13 cellular contexts compared by ENCODE assay signal in genomic region chr12:51521554-51522276, GRCh38.
DNase-seq lines count a peak whose midpoint lies in the region; ATAC-seq and TF ChIP-seq lines count a peak whose summit lies in the region.
"Had no signal": no experiment of that assay in that cellular context is flagged by ENCODE, and none has a peak within 500 bp of the region (broad histone marks: within the 10 kb centered on the region; RNA-seq: fewer than 3 reads in every experiment).

No MANE protein-coding gene starts in this region.

- TF ChIP-seq POLR2A in IMR-90 (IDR thresholded peaks at IDR 0.05; ENCODE audit: low read depth, low read length): no peak

- H4K8ac ChIP-seq in IMR-90 (ENCODE audit: low read depth in 2 of 2, low read length in 2 of 2): no peak overlapping the region

- H3K36me3 Mint-ChIP-seq in Caco-2 (ENCODE audit: insufficient read depth, unreplicated experiment): no peaks in the 10 kb centered on the region

- ATAC-seq in IMR-90 (ENCODE audit: low read depth) (no peak), left lobe of liver (peak; percentile 76), GM19397 (IDR thresholded peaks at IDR 0.05; ENCODE audit: unreplicated experiment) (no peak)

- no peaks in the 10 kb centered on the region for H3K9me3 ChIP-seq in Caco-2
- no peaks in the 10 kb centered on the region for H3K9me3 ChIP-seq in IMR-90 (ENCODE audit: control insufficient read depth, insufficient read depth, low read length)
- H3K9me3 ChIP-seq: tibial nerve had no signal

- no peak overlapping the region for H4K91ac ChIP-seq in IMR-90 (ENCODE audit: insufficient read depth, low read depth, low read length)

- in situ Hi-C loops in IMR-90 (cut with MboI; ENCODE audit: low sequenced_read_pairs) (no loop called here), astrocyte of the cerebellum (cut with HindIII; ENCODE audit: low sequenced_read_pairs) (no loop called here)

- H2AFZ ChIP-seq in IMR-90 (replicated peaks; ENCODE audit: low read length, poor library complexity): no peak overlapping the region

- H2BK20ac ChIP-seq in IMR-90 (ENCODE audit: low read depth, low read length): no peak overlapping the region

- H2AK5ac ChIP-seq in IMR-90 (ENCODE audit: low read depth, low read length): no peak overlapping the region

- POLR2A ChIA-PET in Caco-2 (lab: Charles Lee) (no interaction called here), IMR-90 (lab: Charles Lee; ENCODE audit: unreplicated experiment) (no interaction called here)

- H4K5ac ChIP-seq in IMR-90 (ENCODE audit: low read depth, low read length): no peak overlapping the region

- BruUV-seq in Caco-2 (replicated peaks; lab: Mats Ljungman, UMichigan) (no TSS peak), IMR-90 (replicated peaks; lab: Mats Ljungman, UMichigan) (no TSS peak)

- CTCF ChIA-PET in Caco-2 (lab: Charles Lee): interaction anchor here (1.2 to 3.3 kb wide), 6 partner anchors 10 to 103 kb away, joined by 4 to 20 read pairs (median 5); partner anchors contain the start of gene SLC4A8
- CTCF ChIA-PET in IMR-90 (lab: Yijun Ruan, JAX): interaction anchor here (1.0 to 1.4 kb wide), 2 partner anchors 10 to 11 kb away, joined by 3 read pairs; no protein-coding TSS in a partner anchor

- H2BK120ac ChIP-seq in IMR-90 (ENCODE audit: low read depth, low read length): no peak overlapping the region

- DNase-seq in Caco-2 (no peak), IMR-90 (peak; percentile 29), astrocyte of the cerebellum (ENCODE audit: low read depth) (no peak), left lobe of liver (ENCODE audit: low spot score) (no peak), COLO668 (lab: John Stamatoyannopoulos, UW; ENCODE audit: unreplicated experiment) (no peak), kidney tubule cell (ENCODE audit: low spot score) (no peak)
- DNase-seq in stimulated activated CD4-positive, alpha-beta T cell treated with anti-CD3 and anti-CD28 coated beads, Interleukin-4, amount 100 ng/mL, for 24 hours: no peak
- DNase-seq: activated naive CD4-positive, alpha-beta T cell treated with Interleukin-2 at 50 U/mL for 16 hours; Calu3; NCI-H2081; stimulated activated CD4-positive, alpha-beta T cell treated with anti-CD3 and anti-CD28 coated beads, Interleukin-12 subunit alpha, Interleukin-12 subunit beta, amount 100 ng/mL, for 4 hours had no signal

- no peaks in the 10 kb centered on the region for H3K9me3 Mint-ChIP-seq in Caco-2 (ENCODE audit: unreplicated experiment)

- H3K4me1 ChIP-seq in Caco-2 (peaks cover 52% of the 10 kb centered on the region), IMR-90 (ENCODE audit: control insufficient read depth, insufficient read depth, low read length) (no peaks in the 10 kb centered on the region)
- H3K4me1 ChIP-seq: tibial nerve had no signal

- H3K27ac ChIP-seq in IMR-90 (ENCODE audit: insufficient read depth, low read length): no peak overlapping the region
- H3K27ac ChIP-seq: tibial nerve had no signal

- no peak for TF ChIP-seq RAD21 in IMR-90 (IDR thresholded peaks at IDR 0.05; ENCODE audit: low read length)

- dilution Hi-C loops in IMR-90 (cut with HindIII; ENCODE audit: low sequenced_read_pairs, unreplicated experiment): no loop called here

- H3K27me3 ChIP-seq in Caco-2 (replicated peaks; ENCODE audit: control insufficient read depth, insufficient read depth, low read length) (no peaks in the 10 kb centered on the region), IMR-90 (ENCODE audit: control insufficient read depth, insufficient read depth, low read length) (peaks cover 2% of the 10 kb centered on the region; the same call in 1 of the 2 replicates)
- H3K27me3 ChIP-seq: tibial nerve had no signal

- WGBS in IMR-90 (ENCODE audit: extremely low coverage in 2 of 2, insufficient read length in 1 of 2), 2 experiments: 89% methylated on average over 5 of the region's 9 CpGs; no CpG with 5 or more reads in 1 of the 2 experiments

- no peak overlapping the region for H2BK5ac ChIP-seq in IMR-90 (ENCODE audit: low read depth, low read length, poor library complexity, severe bottlenecking)

- H3K4me3 Mint-ChIP-seq in Caco-2 (ENCODE audit: unreplicated experiment): no peak overlapping the region

- no peaks in the 10 kb centered on the region for H4K20me1 ChIP-seq in IMR-90 (ENCODE audit: insufficient read depth, low read length)

- intact Hi-C loops in Caco-2 (cut with micrococcal nuclease; ENCODE audit: unreplicated experiment) (loop anchor here (1.0 kb wide), 1 partner anchor 8 kb away; no protein-coding TSS in a partner anchor), IMR-90 (cut with micrococcal nuclease) (no loop called here)

- no peak overlapping the region for H3K14ac ChIP-seq in IMR-90 (replicated peaks; ENCODE audit: low read depth, low read length)

- no peak overlapping the region for H3K9ac ChIP-seq in IMR-90 (ENCODE audit: low read depth, low read length)

- H3K4ac ChIP-seq in IMR-90 (ENCODE audit: low read depth, low read length): no peak overlapping the region

- H3K4me2 ChIP-seq in IMR-90 (ENCODE audit: low read depth, low read length): no peak overlapping the region

- H3K4me3 ChIP-seq in Caco-2 (ENCODE audit: low read depth, low read length): no peak overlapping the region
- no peak overlapping the region for H3K4me3 ChIP-seq in IMR-90 (ENCODE audit: insufficient read depth, low read depth, low read length)
- no peak overlapping the region for H3K4me3 ChIP-seq in astrocyte of the cerebellum (ENCODE audit: low read depth, low read length)
- H3K4me3 ChIP-seq: tibial nerve had no signal

- H3K79me1 ChIP-seq in IMR-90 (ENCODE audit: low read depth in 1 of 2, low read length in 2 of 2): no peaks in the 10 kb centered on the region

- H3K9me1 ChIP-seq in IMR-90 (ENCODE audit: insufficient read depth, low read length): peaks cover 3% of the 10 kb centered on the region; the same call in 1 of the 2 replicates

- H3K36me3 ChIP-seq in Caco-2 (ENCODE audit: control insufficient read depth, insufficient read depth, low read length) (0 out of 2 replicates have a peak, but pooled peaks cover 1% of the 10 kb centered on the region), IMR-90 (ENCODE audit: control insufficient read depth, insufficient read depth, low read length) (no peaks in the 10 kb centered on the region)
- H3K36me3 ChIP-seq: tibial nerve had no signal

- no peak overlapping the region for H3K18ac ChIP-seq in IMR-90 (ENCODE audit: low read depth, low read length)

- H2AK9ac ChIP-seq in IMR-90 (replicated peaks; ENCODE audit: low read depth, low read length, poor library complexity): peak overlapping the region; percentile 56

- peaks cover 30% of the 10 kb centered on the region for H3K4me1 Mint-ChIP-seq in Caco-2 (ENCODE audit: low read depth, unreplicated experiment)

- TF ChIP-seq CTCF in Caco-2 (IDR thresholded peaks at IDR 0.05; ENCODE audit: insufficient read depth in 1 of 2, low read depth in 1 of 2, low read length in 1 of 2, severe bottlenecking in 1 of 2, unreplicated experiment in 1 of 2): peak; percentile 2 to 14
- TF ChIP-seq CTCF in IMR-90 (conservative IDR thresholded peaks at IDR 0.05; ENCODE audit: low read depth, low read length): 0 out of 2 replicates have a peak, but pooled peaks have one; percentile 30
- TF ChIP-seq CTCF in astrocyte of the cerebellum (IDR thresholded peaks at IDR 0.05; ENCODE audit: low read depth, low read length, missing control alignments): peak; percentile 19

- no peak overlapping the region for H3K56ac ChIP-seq in IMR-90 (ENCODE audit: extremely low read depth, insufficient read depth, low read length)

- no peak overlapping the region for H3K27ac Mint-ChIP-seq in Caco-2 (ENCODE audit: unreplicated experiment)

- H3K23ac ChIP-seq in IMR-90 (ENCODE audit: low read depth, low read length): no peak overlapping the region

- no peak overlapping the region for H2BK15ac ChIP-seq in IMR-90 (ENCODE audit: low read depth, low read length)

- no peaks in the 10 kb centered on the region for H3K27me3 Mint-ChIP-seq in Caco-2 (ENCODE audit: insufficient read depth, unreplicated experiment)

TF ChIP-seq in IMR-90, 13 proteins besides CTCF, POLR2A, EP300 and RAD21:
- no peak for TF ChIP-seq FOS (IDR thresholded peaks at IDR 0.05; ENCODE audit: low read depth, low read length)
- no peak for TF ChIP-seq RCOR1 (IDR thresholded peaks at IDR 0.05; ENCODE audit: insufficient replicate concordance, low read length)
- TF ChIP-seq RFX5 (IDR thresholded peaks at IDR 0.05; ENCODE audit: low read depth, low read length): no peak
- no peak for TF ChIP-seq ELK1 (IDR thresholded peaks at IDR 0.05; ENCODE audit: borderline replicate concordance, low read depth, low read length)
- TF ChIP-seq MAFK (IDR thresholded peaks at IDR 0.05; ENCODE audit: low read depth, low read length): no peak
- TF ChIP-seq MAZ (IDR thresholded peaks at IDR 0.05; ENCODE audit: borderline replicate concordance, low read depth, low read length): no peak
- TF ChIP-seq CHD1 (IDR thresholded peaks at IDR 0.05; ENCODE audit: low read depth, low read length): no peak
- no peak for TF ChIP-seq USF2 (IDR thresholded peaks at IDR 0.05; ENCODE audit: low read depth, low read length)
- TF ChIP-seq NFE2L2 (IDR thresholded peaks at IDR 0.05; ENCODE audit: low read depth, low read length): no peak
